8 cellular contexts compared by ENCODE assay signal in the genomic region with DNA sequence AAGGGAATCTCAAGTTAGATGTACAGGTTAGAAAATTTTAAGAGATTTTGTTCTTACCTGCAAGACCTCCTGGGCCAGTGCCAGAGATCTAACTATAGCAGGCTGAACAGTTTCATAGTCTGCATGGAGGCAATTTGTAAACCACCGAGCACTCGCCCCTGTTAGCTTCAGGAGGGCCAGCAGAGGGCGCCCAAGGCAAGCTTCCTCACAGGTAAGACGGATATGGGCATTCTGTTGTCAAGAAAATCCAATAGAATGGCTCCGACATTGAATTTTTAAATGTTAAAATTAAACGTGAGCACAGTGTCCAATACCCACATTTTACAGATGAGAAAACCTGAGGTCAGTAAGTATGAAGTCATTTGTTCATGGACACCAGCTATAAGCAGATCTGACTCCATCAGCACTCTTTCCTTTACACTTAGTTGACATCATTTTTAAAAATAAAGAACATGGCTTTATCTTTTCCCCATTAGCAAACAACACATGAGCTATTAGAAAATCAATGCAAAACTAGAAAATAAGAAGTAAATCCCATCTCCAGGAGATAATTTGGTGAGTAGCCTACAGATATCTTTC. TPM values are rescaled to one million over a fixed set of nuclear protein-coding genes. Genes with fewer than 3 reads are reported as not detected.
A peak's percentile ranks its signal among the peaks of the same experiment; 100 is the strongest.
DNase-seq lines count a peak whose midpoint lies in the region; ATAC-seq and TF ChIP-seq lines count a peak whose summit lies in the region.

No MANE protein-coding gene starts in this region.

- intact Hi-C loops in dorsolateral prefrontal cortex (cut with DNase I): no loop called here

- H3K27ac ChIP-seq in HL-60 (replicated peaks) (no peak overlapping the region), dorsolateral prefrontal cortex (no peak overlapping the region), lung (ENCODE audit: low read depth in 1 of 2, low read length in 1 of 2) (no peak overlapping the region)

- no peaks in the 10 kb centered on the region for H3K36me3 ChIP-seq in lung (ENCODE audit: control insufficient read depth in 2 of 2, insufficient read depth in 2 of 2, low read length in 2 of 2)

- H3K4me3 ChIP-seq in AG09309 (ENCODE audit: control insufficient read depth, low read depth, low read length) (no peak overlapping the region), HL-60 (replicated peaks; ENCODE audit: insufficient read depth, low read length) (no peak overlapping the region), dorsolateral prefrontal cortex (peak overlapping the region in 6 of 59 donors; percentile 2 to 24 (median 18)), lung (no peak overlapping the region)

- ATAC-seq in GM19025 (IDR thresholded peaks at IDR 0.05; ENCODE audit: low read depth, unreplicated experiment) (peak; percentile 79), lung (ENCODE audit: insufficient read depth, low FRiP score) (peak; percentile 87)

- DNase-seq in AG09309 (ENCODE audit: low read depth) (no peak), HL-60 (ENCODE audit: low read depth in 1 of 2, low spot score in 1 of 2) (peak; percentile 31 to 55), NCI-H82 (lab: John Stamatoyannopoulos, UW) (peak; percentile 80), dorsolateral prefrontal cortex (peak; percentile 58 to 76 (median 70)), lung (ENCODE audit: low spot score) (peak; percentile 70)
- DNase-seq in activated CD4-positive, alpha-beta T cell treated with anti-CD3 and anti-CD28 coated beads, Interleukin-2, amount 50 U/mL, for 48 hours: peak; percentile 68 to 73
- peak; percentile 30 for DNase-seq in stimulated activated CD8-positive, alpha-beta memory T cell treated with anti-CD3 and anti-CD28 coated beads, Interleukin-12 subunit alpha, Interleukin-12 subunit beta, amount 100 ng/mL, for 4 hours (ENCODE audit: low read depth)

- TF ChIP-seq CTCF in AG09309 (IDR thresholded peaks at IDR 0.05; ENCODE audit: control insufficient read depth, insufficient read depth, low read depth, low read length, missing control alignments) (peak; percentile 92), HL-60 (IDR thresholded peaks at IDR 0.05; ENCODE audit: insufficient read depth, low read length) (peak; percentile 82), dorsolateral prefrontal cortex (IDR thresholded peaks at IDR 0.05 in 54 of 56, conservative IDR thresholded peaks at IDR 0.05 in 2 of 56; ENCODE audit: low read depth in 1 of 56, partially characterized antibody in 56 of 56) (peak; percentile 64 to 89 (median 80)), lung (IDR thresholded peaks at IDR 0.05; ENCODE audit: control extremely low read depth, extremely low read depth) (peak; percentile 44)

- 1 to 2% methylated on average over 6 of the region's 6 CpGs for WGBS in lung, 2 donors

- H3K27me3 ChIP-seq in HL-60 (ENCODE audit: insufficient read depth, poor library complexity, severe bottlenecking): peaks cover 5% of the 10 kb centered on the region
- peaks cover 0 to 17% (median 0%) of the 10 kb centered on the region in 45 donors for H3K27me3 ChIP-seq in dorsolateral prefrontal cortex
- no peaks in the 10 kb centered on the region for H3K27me3 ChIP-seq in lung (ENCODE audit: control insufficient read depth, insufficient read depth)

- no peaks in the 10 kb centered on the region for H3K9me3 ChIP-seq in lung (ENCODE audit: control insufficient read depth in 2 of 2, insufficient read depth in 1 of 2, low read length in 1 of 2)

- H3K4me1 ChIP-seq in lung (ENCODE audit: control insufficient read depth in 2 of 2, insufficient read depth in 2 of 2, low read length in 2 of 2): no peaks in the 10 kb centered on the region

RNA-seq across cellular contexts. Expression of gene REG4, which starts 2.2 kb away (rescaled TPM):
- total RNA-seq in dorsolateral prefrontal cortex (not detected), lung (not detected)
- polyA plus RNA-seq in lung: under 1 TPM in 1 of 2 donors, not detected in 1; 0.08 TPM

RNA-seq across cellular contexts. Expression of gene HMGCS2, which starts 40.4 kb away (rescaled TPM):
- 1 to 10 TPM in 1 of 120 experiments, not detected in 119; 1.1 TPM for total RNA-seq in dorsolateral prefrontal cortex
- total RNA-seq in lung: under 1 TPM; 0.28 to 0.52 TPM
- 1 to 10 TPM in 1 of 2 donors, not detected in 1; 4.2 TPM for polyA plus RNA-seq in lung
